Comparison of ENCODE assay signal across 8 cellular contexts in genomic region chr6:27502508-27503435, GRCh38. TPM values are rescaled to one million over a fixed set of nuclear protein-coding genes. Genes with fewer than 3 reads are reported as not detected.
DNase-seq lines count a peak whose midpoint lies in the region; ATAC-seq and TF ChIP-seq lines count a peak whose summit lies in the region.

No MANE protein-coding gene starts in this region.

- peaks cover 4% of the 10 kb centered on the region for H3K4me1 ChIP-seq in colonic mucosa
- peaks cover 0 to 7% (median 0%) of the 10 kb centered on the region in 4 donors for H3K4me1 ChIP-seq in right lobe of liver

- no peak for TF ChIP-seq CTCF in GM12864 (IDR thresholded peaks at IDR 0.05; ENCODE audit: low read depth, low read length, missing control alignments)
- TF ChIP-seq CTCF in colonic mucosa (IDR thresholded peaks at IDR 0.05) = no peak
- TF ChIP-seq CTCF in right lobe of liver (IDR thresholded peaks at IDR 0.05) = no peak

- H3K4me3 ChIP-seq in GM12864 (ENCODE audit: low read depth, low read length) (peak overlapping the region; percentile 73), colonic mucosa (peak overlapping the region; percentile 43), right lobe of liver (peak overlapping the region; percentile 20 to 39 (median 39))

- DNase-seq in GM12864 (ENCODE audit: low read depth) = peak; percentile 70
- peak; percentile 63 for DNase-seq in NCI-H2227 treated with DMSO at 0.1 percent for 48 hours (lab: John Stamatoyannopoulos, UW)
- peak; percentile 73 for DNase-seq in colonic mucosa
- DNase-seq in right lobe of liver = no peak
- DNase-seq in stimulated activated CD4-positive, alpha-beta T cell treated with anti-CD3 and anti-CD28 coated beads, TNF-alpha, amount 100 ng/mL, for 48 hours (ENCODE audit: low read depth in 3 of 3) = peak; percentile 55 to 77 (median 69)
- DNase-seq in amniotic stem cell (lab: John Stamatoyannopoulos, UW) = no peak

- TF ChIP-seq POLR2A in right lobe of liver (IDR thresholded peaks at IDR 0.05) = no peak

- ATAC-seq in HG02938 (IDR thresholded peaks at IDR 0.05; ENCODE audit: unreplicated experiment) (peak; percentile 46), right lobe of liver (peak; percentile 51 to 69 (median 59))
- ATAC-seq in activated CD4-positive, CD25-positive, alpha-beta regulatory T cell treated with anti-CD3 and anti-CD28 coated beads, Interleukin-2, amount 50 U/mL, for 24 hours = peak; percentile 70 to 73

- no peaks in the 10 kb centered on the region for H3K9me3 ChIP-seq in colonic mucosa
- H3K9me3 ChIP-seq in right lobe of liver = no peaks in the 10 kb centered on the region

- peak overlapping the region; percentile 48 to 49 for H3K9ac ChIP-seq in colonic mucosa (ENCODE audit: low read depth in 2 of 2, low read length in 2 of 2)

- intact Hi-C loops in colonic mucosa (cut with DNase I) = no loop called here
- intact Hi-C loops in right lobe of liver (cut with DNase I) = no loop called here

- H3K27me3 ChIP-seq in colonic mucosa (no peaks in the 10 kb centered on the region), right lobe of liver (no peaks in the 10 kb centered on the region)

- WGBS in right lobe of liver (ENCODE audit: insufficient coverage, low coverage, low lambda C conversion rate, missing lambda C conversion rate) = 2% methylated on average over 28 of the region's 33 CpGs

- no peaks in the 10 kb centered on the region for H3K36me3 ChIP-seq in colonic mucosa
- no peaks in the 10 kb centered on the region for H3K36me3 ChIP-seq in right lobe of liver

- no peak overlapping the region for H3K27ac ChIP-seq in colonic mucosa
- H3K27ac ChIP-seq in right lobe of liver = no peak overlapping the region

RNA-seq across cellular contexts. Expression of gene ZNF184, which starts 29.9 kb away (rescaled TPM):
- total RNA-seq in colonic mucosa (1 to 10 TPM; 6.3 to 8.6 TPM), right lobe of liver (1 to 10 TPM; 1.1 to 1.8 (median 1.7) TPM)

Comparison
In these comparisons a context has a peak if more than half of its experiments do, and no peak if none do; other contexts are left out.
1. DNase-seq: peak in GM12864 (single experiment), NCI-H2227 treated with DMSO at 0.1 percent for 48 hours (single experiment), colonic mucosa (single experiment) and stimulated activated CD4-positive, alpha-beta T cell treated with anti-CD3 and anti-CD28 coated beads, TNF-alpha, amount 100 ng/mL, for 48 hours (3 of 3); none in right lobe of liver (0 of 3) and amniotic stem cell (single experiment).
2. Peak in every context shown above with its lines, with median percentiles within 50 percentile points of each other: H3K4me3 ChIP-seq and ATAC-seq.